18 cellular contexts compared by ENCODE assay signal in genomic region chr12:100579844-100580243, GRCh38. TPM values are rescaled to one million over a fixed set of nuclear protein-coding genes. Genes with fewer than 3 reads are reported as not detected.
DNase-seq lines count a peak whose midpoint lies in the region; ATAC-seq, FAIRE-seq and TF ChIP-seq lines count a peak whose summit lies in the region.
"Had no signal": no experiment of that assay in that cellular context is flagged by ENCODE, and none has a peak within 500 bp of the region (broad histone marks: within the 10 kb centered on the region; RNA-seq: fewer than 3 reads in every experiment).

No MANE protein-coding gene starts in this region.

- intact Hi-C loops in GM12878 (cut with micrococcal nuclease; ENCODE audit: unreplicated experiment): no loop called here
- intact Hi-C loops in upper lobe of right lung (cut with DNase I): no loop called here
- intact Hi-C loops in prostate gland (cut with DNase I): no loop called here

- TF ChIP-seq POLR2A in NB4 (IDR thresholded peaks at IDR 0.05; ENCODE audit: extremely low read depth, insufficient read length): no peak
- no peak for TF ChIP-seq POLR2A in GM12878 (IDR thresholded peaks at IDR 0.05; ENCODE audit: low read depth, low read length)
- TF ChIP-seq POLR2A in prostate gland (IDR thresholded peaks at IDR 0.05): no peak

- no TSS peak for BruUV-seq in GM12878 (replicated peaks; lab: Mats Ljungman, UMichigan)

- no peak for TF ChIP-seq EP300 in GM12878 (IDR thresholded peaks at IDR 0.05; ENCODE audit: borderline replicate concordance in 1 of 2, control insufficient read depth in 1 of 2, low read depth in 2 of 2, low read length in 2 of 2)

- TF ChIP-seq RAD21 in GM12878 (IDR thresholded peaks at IDR 0.05; ENCODE audit: insufficient read depth, low read depth, low read length): no peak

- H3K27ac ChIP-seq in GM12878 (ENCODE audit: control insufficient read depth, insufficient read depth) (no peak overlapping the region), upper lobe of right lung (no peak overlapping the region), substantia nigra (ENCODE audit: low read depth, low read length, poor library complexity, severe bottlenecking) (no peak overlapping the region), prostate gland (no peak overlapping the region)
- H3K27ac ChIP-seq: C4-2B had no signal

- POLR2A ChIA-PET in GM12878 (lab: Charles Lee): no interaction called here

- H3K9ac ChIP-seq in GM12878 (ENCODE audit: control insufficient read depth, insufficient read depth, low read length): no peak overlapping the region

- H3K27me3 ChIP-seq in GM12878 (replicated peaks in 1 of 2; ENCODE audit: control insufficient read depth in 2 of 2, insufficient read depth in 2 of 2, low read length in 1 of 2) (no peaks in the 10 kb centered on the region), upper lobe of right lung (no peaks in the 10 kb centered on the region), prostate gland (replicated peaks; ENCODE audit: insufficient read depth) (no peaks in the 10 kb centered on the region)
- H3K27me3 ChIP-seq: BE2C had no signal

- TF ChIP-seq CTCF in NB4 (IDR thresholded peaks at IDR 0.05; ENCODE audit: low read depth, low read length) (no peak), GM12878 (IDR thresholded peaks at IDR 0.05 in 2 of 3, conservative IDR thresholded peaks at IDR 0.05 in 1 of 3; ENCODE audit: control insufficient read depth in 2 of 3, extremely low read depth in 1 of 3, insufficient read depth in 1 of 3, low read depth in 3 of 3, low read length in 3 of 3) (no peak), upper lobe of right lung (IDR thresholded peaks at IDR 0.05) (no peak), prostate gland (IDR thresholded peaks at IDR 0.05) (no peak)

- WGBS in GM12878 (ENCODE audit: insufficient coverage, insufficient replicate concordance, low lambda C conversion rate, missing lambda C conversion rate): 50% methylated on average over 2 of the region's 2 CpGs
- 76% methylated on average over 2 of the region's 2 CpGs for WGBS in prostate gland

- H4K20me1 ChIP-seq in GM12878 (ENCODE audit: control insufficient read depth, insufficient read depth): no peaks in the 10 kb centered on the region

- peaks cover 5% of the 10 kb centered on the region; the same call in 1 of the 3 replicates for H3K9me3 ChIP-seq in GM12878 (replicated peaks; ENCODE audit: control insufficient read depth, insufficient read depth, low read length)
- H3K9me3 ChIP-seq in upper lobe of right lung: no peaks in the 10 kb centered on the region
- no peaks in the 10 kb centered on the region for H3K9me3 ChIP-seq in prostate gland
- H3K9me3 ChIP-seq: BE2C had no signal

- H3K4me3 ChIP-seq in NB4 (ENCODE audit: low read depth, low read length) (no peak overlapping the region), GM12878 (no peak overlapping the region), upper lobe of right lung (no peak overlapping the region), prostate gland (no peak overlapping the region)

- no peaks in the 10 kb centered on the region; the same call in 1 of the 2 replicates for H3K79me2 ChIP-seq in GM12878 (ENCODE audit: control insufficient read depth, insufficient read depth, low read length)

- H3K4me1 ChIP-seq in GM12878 (ENCODE audit: control insufficient read depth, insufficient read depth, low read length) (no peaks in the 10 kb centered on the region), upper lobe of right lung (no peaks in the 10 kb centered on the region), prostate gland (replicated peaks) (no peaks in the 10 kb centered on the region)

- RAD21 ChIA-PET in GM12878 (lab: Charles Lee; ENCODE audit: unreplicated experiment): no interaction called here

- H3K36me3 ChIP-seq in GM12878 (ENCODE audit: control insufficient read depth in 2 of 2, insufficient read depth in 2 of 2, low read length in 1 of 2) (no peaks in the 10 kb centered on the region), upper lobe of right lung (no peaks in the 10 kb centered on the region), prostate gland (no peaks in the 10 kb centered on the region)
- H3K36me3 ChIP-seq: BE2C had no signal

- FAIRE-seq in GM12878 (lab: Jason Lieb, UNC): no peak
- FAIRE-seq: D721Med had no signal

- no peak overlapping the region for H3K4me2 ChIP-seq in GM12878 (ENCODE audit: control insufficient read depth, insufficient read depth)

- SMC1A ChIA-PET in GM12878 (lab: Charles Lee; ENCODE audit: uncharacterized antibody, unreplicated experiment): interaction anchor here (2.0 kb wide), 1 partner anchor 14 kb away, joined by 5 read pairs; no protein-coding TSS in a partner anchor

- DNase-seq in KBM-7: peak; percentile 26
- DNase-seq in NB4 (ENCODE audit: low read depth): peak; percentile 8
- DNase-seq in GM12878 (ENCODE audit: low read depth, low spot score): no peak
- DNase-seq in upper lobe of right lung: no peak
- DNase-seq in substantia nigra (lab: John Stamatoyannopoulos, UW): no peak
- no peak for DNase-seq in prostate gland (ENCODE audit: low spot score)
- DNase-seq: BE2C; CD8-positive, alpha-beta T cell; COR-L47; DMS153; DMS79 treated with DMSO at 0.1 percent for 48 hours; GDM1; GOT3; H9; IMR-90 had no signal

- in situ Hi-C loops in KBM-7 (cut with MboI; ENCODE audit: low pct_unique_long_range_greater_than_20kb, low sequenced_read_pairs): no loop called here
- in situ Hi-C loops in GM12878 (cut with MboI): no loop called here

- no peak for ATAC-seq in GM12878
- peak; percentile 45 for ATAC-seq in upper lobe of right lung
- no peak for ATAC-seq in GM21423 (IDR thresholded peaks at IDR 0.05; ENCODE audit: unreplicated experiment)
- ATAC-seq: CD8-positive, alpha-beta T cell had no signal

- H2AFZ ChIP-seq in GM12878 (ENCODE audit: control insufficient read depth, low read depth, low read length): no peak overlapping the region

- CTCF ChIA-PET in GM12878 (lab: Yijun Ruan, JAX): interaction anchor here (1.0 kb wide), 1 partner anchor 12 kb away, joined by 3 read pairs; no protein-coding TSS in a partner anchor

TF ChIP-seq in GM12878, 131 proteins besides CTCF, POLR2A, EP300 and RAD21:
- TF ChIP-seq TCF7 (IDR thresholded peaks at IDR 0.05; ENCODE audit: borderline replicate concordance) (no peak), SPI1 (IDR thresholded peaks at IDR 0.05; ENCODE audit: borderline replicate concordance, insufficient read depth, low read depth, low read length) (0 out of 2 replicates have a peak, but pooled peaks have one; percentile 19)
TF ChIP-seq in GM12878: peak in this region for 1.

RNA-seq across cellular contexts. Expression of gene GAS2L3, which starts 6.4 kb away (rescaled TPM):
- total RNA-seq in GM12878 (2013; cell fraction: nucleolus; rRNA removed): 41.0 and 45.5 TPM in 2 replicates
- total RNA-seq in GM12878 (2014; rRNA removed) (2.7 and 3.3 TPM in 2 replicates), GM12878 (2014; rRNA removed; fragmentation: Illumina TruSeq; extraction: Trizol) (3.0 and 4.4 TPM in 2 replicates), GM12878 (2021) (2.5 and 2.6 TPM in 2 replicates), upper lobe of right lung (15.1 TPM), prostate gland (1 to 10 TPM in 1 of 2 donors, under 1 TPM in 1; 0.18 to 4.6 TPM)
- polyA plus RNA-seq in GM12878 (2011; ENCODE audit: low read depth): 0.77 TPM
- polyA plus RNA-seq in GM12878 (2011; rRNA removed) (6.6 and 9.1 TPM in 2 replicates), GM12878 (2014; fragmentation: Illumina TruSeq; extraction: Trizol) (2.3 and 2.4 TPM in 2 replicates), GM12878 (2014; fragmentation: Nextera tagmentation; extraction: Ambion mirVana) (under 1 TPM; 0.46 to 0.63 TPM), GM12878 (2014; rRNA removed) (0.75 and 1.5 TPM in 2 replicates), GM12878 (2016; fragmentation: Nextera tagmentation; extraction: Ambion mirVana) (1 to 10 TPM; 1.7 to 2.6 TPM)
- 1.4 and 2.2 TPM in 2 replicates for polyA plus RNA-seq in GM12878 (2011; cell fraction: cytosol; rRNA removed)
- 11.2 TPM in 2 replicates for polyA plus RNA-seq in GM12878 (2011; cell fraction: nucleus; rRNA removed)
- polyA plus RNA-seq in GM12878 (2012): 0.80 and 1.9 TPM in 2 replicates
- polyA minus RNA-seq in GM12878 (2011; rRNA and poly(A)+ RNA removed): 5.4 and 7.4 TPM in 2 replicates
- 2.1 and 7.4 TPM in 2 replicates for polyA minus RNA-seq in GM12878 (2011; cell fraction: cytosol; rRNA and poly(A)+ RNA removed)
- 12.0 and 16.5 TPM in 2 replicates for polyA minus RNA-seq in GM12878 (2011; cell fraction: nucleus; rRNA and poly(A)+ RNA removed)
- total RNA-seq: CD8-positive, alpha-beta T cell had no signal

Comparison
In these comparisons a context has a peak if more than half of its experiments do, and no peak if none do; other contexts are left out.
1. DNase-seq: peak in KBM-7 (single experiment) and NB4 (single experiment); none in GM12878 (single experiment), upper lobe of right lung (single experiment), substantia nigra (0 of 49) and prostate gland (single experiment).